Comparison of ENCODE assay signal across 18 cellular contexts in the genomic region with DNA sequence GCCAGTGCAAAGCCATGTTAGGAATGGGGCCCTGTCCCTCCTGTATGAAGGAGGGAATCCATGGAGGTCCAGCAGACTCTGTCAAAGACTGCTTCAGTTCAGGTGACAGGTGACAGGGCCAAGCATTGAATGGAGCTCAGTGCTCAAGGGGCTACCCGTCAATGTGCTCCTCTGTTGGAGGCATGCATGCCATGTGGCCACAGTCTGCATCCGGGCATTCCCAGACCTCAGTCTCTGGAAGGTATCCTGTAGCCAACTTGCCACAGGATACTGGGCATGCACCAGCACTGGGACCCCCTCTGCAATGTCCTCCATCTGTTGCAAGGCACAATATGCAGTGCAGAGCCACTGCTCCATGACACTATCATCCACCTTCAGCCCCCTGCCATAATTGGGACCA.
"Had no signal": no experiment of that assay in that cellular context is flagged by ENCODE, and none has a peak within 500 bp of the region (broad histone marks: within the 10 kb centered on the region; RNA-seq: fewer than 3 reads in every experiment).

No MANE protein-coding gene starts in this region.

- H3K27me3 ChIP-seq: colonic mucosa, esophagus squamous epithelium, gastrocnemius medialis, heart right ventricle, left lung had no signal

- H3K4me1 ChIP-seq: colonic mucosa, esophagus squamous epithelium, gastrocnemius medialis, heart right ventricle, left lung, lower lobe of right lung had no signal

- H3K9me3 ChIP-seq: colonic mucosa, esophagus squamous epithelium, gastrocnemius medialis, lower lobe of right lung had no signal

- DNase-seq: colonic mucosa; cortex of kidney; effector CD4-positive, alpha-beta T cell; effector memory CD4-positive, alpha-beta T cell; esophagus squamous epithelium; foreskin fibroblast; foreskin melanocyte; gastrocnemius medialis; glutamatergic neuron; head of caudate nucleus; heart right ventricle; hippocampal formation; left cardiac atrium; left lung; left ventricle myocardium superior; lower lobe of right lung; mesenchymal stem cell; mucosa of descending colon had no signal

- H3K4me3 ChIP-seq: colonic mucosa, esophagus squamous epithelium, gastrocnemius medialis, heart right ventricle, left lung, lower lobe of right lung, mucosa of descending colon had no signal

- H3K27ac ChIP-seq: colonic mucosa, esophagus squamous epithelium, gastrocnemius medialis, heart right ventricle, left lung, lower lobe of right lung had no signal

- H3K36me3 ChIP-seq: colonic mucosa, esophagus squamous epithelium, gastrocnemius medialis, heart right ventricle, left lung, lower lobe of right lung had no signal
